In the genomic region with DNA sequence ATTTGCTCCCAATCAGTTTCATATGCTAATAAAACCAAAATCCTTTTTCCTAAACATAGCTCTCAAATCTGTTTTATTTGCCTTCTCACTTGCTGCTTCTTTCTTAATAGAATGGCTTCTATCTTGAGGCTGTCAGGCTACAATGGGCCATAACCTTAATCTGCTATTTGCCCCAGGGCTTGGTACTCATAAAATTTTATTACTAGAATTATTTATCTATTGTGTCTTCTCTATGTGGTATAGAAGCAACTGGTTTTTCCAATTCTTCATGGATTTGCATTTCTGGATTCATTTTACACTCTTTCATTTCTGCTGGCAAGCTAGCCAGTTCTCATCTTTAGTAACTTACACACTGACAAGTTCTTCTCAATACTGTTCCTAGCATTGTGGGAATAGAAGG, we compare ENCODE assay signal across 5 cellular contexts.
"Had no signal": no experiment of that assay in that cellular context is flagged by ENCODE, and none has a peak within 500 bp of the region (broad histone marks: within the 10 kb centered on the region; RNA-seq: fewer than 3 reads in every experiment).

No MANE protein-coding gene starts in this region.

- H3K4me3 ChIP-seq: K562 had no signal

- ATAC-seq: HepG2, K562 had no signal

- DNase-seq: IMR-90, KBM-7, KG1 had no signal
